14 cellular contexts compared by ENCODE assay signal in the genomic region with DNA sequence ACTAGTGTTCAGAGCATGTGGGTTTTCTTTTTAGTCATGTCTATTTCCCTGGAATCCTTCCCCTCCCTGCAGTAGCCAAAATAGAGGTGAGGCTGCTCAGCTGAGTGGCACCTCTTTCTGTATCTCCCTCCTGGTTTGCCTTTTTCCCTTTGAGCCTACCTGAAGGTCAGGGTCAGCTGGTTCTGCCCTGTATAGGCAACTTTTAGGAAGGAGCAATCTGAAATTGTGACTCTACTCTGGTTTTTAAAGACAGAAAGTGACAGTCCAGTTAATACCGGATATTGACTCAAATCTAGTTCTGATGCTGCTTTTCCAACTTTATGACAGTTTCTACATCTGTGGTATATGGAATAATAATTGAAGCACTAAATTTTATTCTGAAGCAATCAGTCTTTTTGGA. TPM values are rescaled to one million over a fixed set of nuclear protein-coding genes. Genes with fewer than 3 reads are reported as not detected.
DNase-seq lines count a peak whose midpoint lies in the region; ATAC-seq, FAIRE-seq and TF ChIP-seq lines count a peak whose summit lies in the region.
"Had no signal": no experiment of that assay in that cellular context is flagged by ENCODE, and none has a peak within 500 bp of the region (broad histone marks: within the 10 kb centered on the region; RNA-seq: fewer than 3 reads in every experiment).

No MANE protein-coding gene starts in this region.

- FAIRE-seq in GM19239 (lab: Jason Lieb, UNC), result peak; percentile 33
- peak; percentile 32 for FAIRE-seq in keratinocyte (lab: Jason Lieb, UNC)

- peak overlapping the region; percentile 69 to 97 (median 80) for H3K4me3 Mint-ChIP-seq in CD4-positive, CD25-positive, alpha-beta regulatory T cell
- H3K4me3 Mint-ChIP-seq in activated CD4-positive, alpha-beta memory T cell treated with anti-CD3 and anti-CD28 coated beads for 36 hours, result peak overlapping the region; percentile 9
- no peak overlapping the region for H3K4me3 Mint-ChIP-seq in type B pancreatic cell

- peak overlapping the region; percentile 49 for H3K4me2 ChIP-seq in keratinocyte (ENCODE audit: control insufficient read depth, extremely low read depth, insufficient read depth, low read depth, low read length)

- POLR2A ChIA-PET in activated CD4-positive, alpha-beta memory T cell treated with anti-CD3 and anti-CD28 coated beads for 36 hours (lab: Charles Lee), result interaction anchor here (1.2 to 4.8 kb wide), 2 partner anchors 25 to 52 kb away, joined by 3 to 30 read pairs; no protein-coding TSS in a partner anchor

- 89 to 100% methylated on average over 1 of the region's 1 CpG for WGBS in body of pancreas, 2 donors

- peaks cover 61% of the 10 kb centered on the region for H3K4me1 ChIP-seq in CD4-positive, CD25-positive, alpha-beta regulatory T cell (ENCODE audit: control insufficient read depth, insufficient read depth, low read length, poor library complexity, severe bottlenecking)
- H3K4me1 ChIP-seq in keratinocyte (ENCODE audit: control insufficient read depth, extremely low read depth, insufficient read depth, low read length) (peaks cover 48% of the 10 kb centered on the region), body of pancreas (no peaks in the 10 kb centered on the region)
- H3K4me1 ChIP-seq: parathyroid adenoma had no signal

- peak overlapping the region; percentile 76 for H3K27ac ChIP-seq in CD4-positive, CD25-positive, alpha-beta regulatory T cell (ENCODE audit: insufficient read depth, low read length, poor library complexity, severe bottlenecking)
- H3K27ac ChIP-seq in keratinocyte (ENCODE audit: control insufficient read depth, insufficient read depth, low read length) (peak overlapping the region; percentile 25), body of pancreas (no peak overlapping the region)
- H3K27ac ChIP-seq: parathyroid adenoma had no signal

- peaks cover 2% of the 10 kb centered on the region for H4K20me1 ChIP-seq in keratinocyte (ENCODE audit: control insufficient read depth, extremely low read depth, insufficient read depth, low read length)

- CTCF ChIA-PET in activated CD4-positive, alpha-beta memory T cell treated with anti-CD3 and anti-CD28 coated beads for 36 hours (lab: Charles Lee), result interaction anchor here (0.9 kb wide), 1 partner anchor 46 kb away, joined by 4 read pairs; no protein-coding TSS in a partner anchor

- peak overlapping the region; percentile 66 to 89 (median 88) for H3K27ac Mint-ChIP-seq in CD4-positive, CD25-positive, alpha-beta regulatory T cell
- peak overlapping the region; percentile 79 for H3K27ac Mint-ChIP-seq in activated CD4-positive, alpha-beta memory T cell treated with anti-CD3 and anti-CD28 coated beads for 36 hours
- H3K27ac Mint-ChIP-seq in type B pancreatic cell, result no peak overlapping the region

- intact Hi-C loops in activated CD4-positive, alpha-beta memory T cell treated with anti-CD3 and anti-CD28 coated beads for 36 hours (cut with micrococcal nuclease), result loop anchor here (2.0 to 10.0 kb wide), 3 partner anchors 21 to 391 kb away; no protein-coding TSS in a partner anchor
- intact Hi-C loops in body of pancreas (cut with DNase I), result no loop called here

- H3K9ac ChIP-seq in keratinocyte (ENCODE audit: control insufficient read depth, extremely low read depth, insufficient read depth, low read length), result no peak overlapping the region
- H3K9ac ChIP-seq: parathyroid adenoma had no signal

- peaks cover 55% of the 10 kb centered on the region for H3K79me2 ChIP-seq in keratinocyte (ENCODE audit: control insufficient read depth, insufficient read depth, low read length)

- peak overlapping the region; percentile 100 for H3K4me3 ChIP-seq in CD4-positive, CD25-positive, alpha-beta regulatory T cell (ENCODE audit: low read depth, low read length)
- H3K4me3 ChIP-seq in keratinocyte (ENCODE audit: control insufficient read depth in 2 of 3, extremely low read depth in 1 of 3, insufficient read depth in 2 of 3, low read depth in 1 of 3, low read length in 3 of 3) (no peak overlapping the region), body of pancreas (no peak overlapping the region)

- peak in 1 of 3 donors; percentile 21 for DNase-seq in CD4-positive, CD25-positive, alpha-beta regulatory T cell
- DNase-seq in GM19239 (ENCODE audit: insufficient read length, low spot score) (no peak), keratinocyte (ENCODE audit: low read depth, low spot score) (no peak), type B pancreatic cell (ENCODE audit: extremely low spot score, unreplicated experiment) (no peak), pons (ENCODE audit: low spot score) (no peak), body of pancreas (no peak)
- DNase-seq in activated CD4-positive, alpha-beta memory T cell treated with anti-CD3 and anti-CD28 coated beads for 36 hours, result peak; percentile 25
- DNase-seq: NCI-H2029, NCI-H526, T-helper 9 cell had no signal

- H3K27me3 Mint-ChIP-seq in CD4-positive, CD25-positive, alpha-beta regulatory T cell, result no peaks in the 10 kb centered on the region
- H3K27me3 Mint-ChIP-seq in activated CD4-positive, alpha-beta memory T cell treated with anti-CD3 and anti-CD28 coated beads for 36 hours, result no peaks in the 10 kb centered on the region
- no peaks in the 10 kb centered on the region for H3K27me3 Mint-ChIP-seq in type B pancreatic cell

- no peaks in the 10 kb centered on the region for H3K27me3 ChIP-seq in CD4-positive, CD25-positive, alpha-beta regulatory T cell (ENCODE audit: control insufficient read depth, insufficient read depth, low read length)
- H3K27me3 ChIP-seq in keratinocyte (ENCODE audit: control insufficient read depth, extremely low read depth, insufficient read depth, low read length), result no peaks in the 10 kb centered on the region
- no peaks in the 10 kb centered on the region for H3K27me3 ChIP-seq in body of pancreas

- peaks cover 47% of the 10 kb centered on the region for H3K36me3 Mint-ChIP-seq in CD4-positive, CD25-positive, alpha-beta regulatory T cell
- peaks cover 47% of the 10 kb centered on the region for H3K36me3 Mint-ChIP-seq in activated CD4-positive, alpha-beta memory T cell treated with anti-CD3 and anti-CD28 coated beads for 36 hours
- peaks cover 28% of the 10 kb centered on the region for H3K36me3 Mint-ChIP-seq in type B pancreatic cell

- peaks cover 0 to 4% (median 0%) of the 10 kb centered on the region in 7 donors for H3K9me3 Mint-ChIP-seq in CD4-positive, CD25-positive, alpha-beta regulatory T cell
- H3K9me3 Mint-ChIP-seq in activated CD4-positive, alpha-beta memory T cell treated with anti-CD3 and anti-CD28 coated beads for 36 hours, result peaks cover 8% of the 10 kb centered on the region
- peaks cover 9% of the 10 kb centered on the region for H3K9me3 Mint-ChIP-seq in type B pancreatic cell

- H3K9me3 ChIP-seq in CD4-positive, CD25-positive, alpha-beta regulatory T cell (ENCODE audit: control insufficient read depth in 2 of 2, low read length in 2 of 2), result no peaks in the 10 kb centered on the region
- H3K9me3 ChIP-seq in keratinocyte (ENCODE audit: control insufficient read depth, low read depth, low read length) (no peaks in the 10 kb centered on the region), body of pancreas (no peaks in the 10 kb centered on the region)

- dilution Hi-C loops in keratinocyte (cut with MboI; ENCODE audit: extremely low pct_ligation_motif_present, low sequenced_read_pairs), result no loop called here

- no peaks in the 10 kb centered on the region for H3K9me1 ChIP-seq in keratinocyte (ENCODE audit: control insufficient read depth, extremely low read depth, insufficient read depth, low read length)

- TF ChIP-seq CTCF in keratinocyte (optimal IDR thresholded peaks at IDR 0.05 in 1 of 3, IDR thresholded peaks at IDR 0.05 in 1 of 3, conservative IDR thresholded peaks at IDR 0.05 in 1 of 3; ENCODE audit: extremely low read depth in 1 of 3, insufficient read depth in 2 of 3, low read length in 3 of 3) (no peak), type B pancreatic cell (conservative IDR thresholded peaks at IDR 0.05) (no peak), body of pancreas (IDR thresholded peaks at IDR 0.05) (no peak)

- H3K36me3 ChIP-seq in CD4-positive, CD25-positive, alpha-beta regulatory T cell (ENCODE audit: control insufficient read depth, insufficient read depth, low read length), result peaks cover 6% of the 10 kb centered on the region
- peaks cover 4 to 9% of the 10 kb centered on the region in 2 experiments for H3K36me3 ChIP-seq in keratinocyte (ENCODE audit: control insufficient read depth in 2 of 2, extremely low read depth in 1 of 2, insufficient read depth in 2 of 2, low read length in 2 of 2)
- no peaks in the 10 kb centered on the region for H3K36me3 ChIP-seq in body of pancreas (replicated peaks in 1 of 2; ENCODE audit: insufficient read depth in 1 of 2, low read depth in 2 of 2)

- H3K4me1 Mint-ChIP-seq in CD4-positive, CD25-positive, alpha-beta regulatory T cell, result peaks cover 18 to 72% (median 55%) of the 10 kb centered on the region in 4 donors
- H3K4me1 Mint-ChIP-seq in activated CD4-positive, alpha-beta memory T cell treated with anti-CD3 and anti-CD28 coated beads for 36 hours (ENCODE audit: low read depth), result peaks cover 80% of the 10 kb centered on the region
- peaks cover 5% of the 10 kb centered on the region for H3K4me1 Mint-ChIP-seq in type B pancreatic cell (ENCODE audit: unreplicated experiment)

- H2AFZ ChIP-seq in keratinocyte (ENCODE audit: control insufficient read depth, low read length), result no peak overlapping the region
- H2AFZ ChIP-seq: parathyroid adenoma had no signal

- ATAC-seq in CD4-positive, CD25-positive, alpha-beta regulatory T cell (ENCODE audit: low read depth in 2 of 2), result no peak
- ATAC-seq in body of pancreas, result no peak
- ATAC-seq in HG03457 (IDR thresholded peaks at IDR 0.05; ENCODE audit: unreplicated experiment), result no peak

- no peak for TF ChIP-seq POLR2A in body of pancreas (IDR thresholded peaks at IDR 0.05)

RNA-seq across cellular contexts. Expression of a gene that starts 26.0 kb away (rescaled TPM):
- 190 TPM for total RNA-seq in CD4-positive, CD25-positive, alpha-beta regulatory T cell
- 100 to 1,000 TPM; 139 to 163 (median 156) TPM for polyA plus RNA-seq in CD4-positive, CD25-positive, alpha-beta regulatory T cell
- total RNA-seq in activated CD4-positive, alpha-beta memory T cell treated with anti-CD3 and anti-CD28 coated beads for 36 hours, result 10 to 100 TPM; 85.2 to 89.6 TPM
- polyA plus RNA-seq in keratinocyte, result 44.8 to 70.0 TPM (median 57.5 TPM) in 3 replicates
- 31.5 TPM for polyA plus RNA-seq in keratinocyte (2011; ENCODE audit: low read depth)
- 58.8 and 93.0 TPM in 2 replicates for polyA plus RNA-seq in keratinocyte (2011; cell fraction: cytosol; rRNA removed)
- polyA plus RNA-seq in keratinocyte (2011; cell fraction: nucleus; rRNA removed), result 62.5 and 88.4 TPM in 2 replicates
- polyA plus RNA-seq in keratinocyte (2012; ENCODE audit: low replicate concordance), result 31.8 and 69.4 TPM in 2 replicates
- polyA minus RNA-seq in keratinocyte, result 60.1 to 222 TPM (median 81.8 TPM) in 3 replicates
- 93.0 TPM for polyA minus RNA-seq in keratinocyte (2011; cell fraction: cytosol; rRNA and poly(A)+ RNA removed)
- 33.3 and 46.5 TPM in 2 replicates for polyA minus RNA-seq in keratinocyte (2011; cell fraction: nucleus; rRNA and poly(A)+ RNA removed)
- total RNA-seq in type B pancreatic cell (ENCODE audit: low replicate concordance) (29.8 and 33.8 TPM in 2 replicates), body of pancreas (10 to 100 TPM; 19.4 to 22.3 TPM)

RNA-seq across cellular contexts. Expression of a gene that starts 47.2 kb away (rescaled TPM):
- 427 TPM for total RNA-seq in CD4-positive, CD25-positive, alpha-beta regulatory T cell
- 100 to 1,000 TPM; 132 to 229 (median 160) TPM for polyA plus RNA-seq in CD4-positive, CD25-positive, alpha-beta regulatory T cell
- total RNA-seq in activated CD4-positive, alpha-beta memory T cell treated with anti-CD3 and anti-CD28 coated beads for 36 hours, result 100 to 1,000 TPM; 429 to 436 TPM
- polyA plus RNA-seq in keratinocyte, result 0.02 to 0.13 TPM (median 0.03 TPM) in 3 replicates
- 0.20 TPM for polyA plus RNA-seq in keratinocyte (2011; ENCODE audit: low read depth)
- not detected in 2 replicates for polyA plus RNA-seq in keratinocyte (2011; cell fraction: cytosol; rRNA removed)
- 0.09 and 0.12 TPM in 2 replicates for polyA plus RNA-seq in keratinocyte (2011; cell fraction: nucleus; rRNA removed)
- 0.03 and 0.14 TPM in 2 replicates for polyA plus RNA-seq in keratinocyte (2012; ENCODE audit: low replicate concordance)
- 0.13 to 0.26 TPM in 2 of 3 replicates, not detected in the other for polyA minus RNA-seq in keratinocyte
- polyA minus RNA-seq in keratinocyte (2011; cell fraction: cytosol; rRNA and poly(A)+ RNA removed), result 1.2 TPM
- polyA minus RNA-seq in keratinocyte (2011; cell fraction: nucleus; rRNA and poly(A)+ RNA removed), result 0.54 and 0.63 TPM in 2 replicates
- total RNA-seq in type B pancreatic cell (ENCODE audit: low replicate concordance), result 0.52 and 0.53 TPM in 2 replicates
- total RNA-seq in body of pancreas, result 1 to 10 TPM; 2.3 to 3.3 TPM
- total RNA-seq: epithelial cell of proximal tubule, M059J had no signal

Comparison
In these comparisons a context has a peak if more than half of its experiments do, and no peak if none do; other contexts are left out.
1. H3K27ac ChIP-seq: peak in CD4-positive, CD25-positive, alpha-beta regulatory T cell (single experiment) and keratinocyte (single experiment); none in body of pancreas (0 of 4).
2. RNA of a gene that starts 47.2 kb away (total RNA-seq): 429 to 436 TPM in activated CD4-positive, alpha-beta memory T cell treated with anti-CD3 and anti-CD28 coated beads for 36 hours and 427 TPM in CD4-positive, CD25-positive, alpha-beta regulatory T cell (single experiment); 2.3 to 3.3 TPM in body of pancreas and 0.52 to 0.53 TPM in type B pancreatic cell; every median in the first group is over 10 times any median in the second.